In the genomic region with DNA sequence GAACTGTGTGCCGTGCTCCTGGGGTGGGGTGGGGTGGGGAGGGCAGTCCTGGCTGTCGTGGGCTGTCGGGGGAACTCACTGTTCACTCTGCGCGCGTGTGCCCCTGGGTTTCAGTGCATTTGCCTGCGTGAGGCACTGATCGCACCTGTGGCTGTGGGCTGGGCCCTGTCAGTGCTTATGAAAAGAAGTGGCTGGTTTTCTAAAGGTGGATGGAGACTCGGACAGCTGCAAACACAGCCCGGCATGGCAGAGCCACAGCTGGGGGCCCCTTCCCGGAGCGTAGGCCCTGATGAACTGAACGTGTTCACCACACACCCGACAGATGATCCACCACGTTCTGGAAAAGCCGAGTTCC, we compare ENCODE assay signal across 12 cellular contexts. TPM values are rescaled to one million over a fixed set of nuclear protein-coding genes. Genes with fewer than 3 reads are reported as not detected.
DNase-seq lines count a peak whose midpoint lies in the region; ATAC-seq and TF ChIP-seq lines count a peak whose summit lies in the region.
"Had no signal": no experiment of that assay in that cellular context is flagged by ENCODE, and none has a peak within 500 bp of the region (broad histone marks: within the 10 kb centered on the region; RNA-seq: fewer than 3 reads in every experiment).

No MANE protein-coding gene starts in this region.

- H2AFZ ChIP-seq in osteoblast (ENCODE audit: low read length): no peak overlapping the region

- H3K36me3 ChIP-seq in left ventricle myocardium inferior: peaks cover 53% of the 10 kb centered on the region
- peaks cover 27% of the 10 kb centered on the region for H3K36me3 ChIP-seq in right atrium auricular region
- H3K36me3 ChIP-seq in H7 (replicated peaks; ENCODE audit: control insufficient read depth, insufficient read depth, low read length): no peaks in the 10 kb centered on the region; the same call in none of the 2 replicates
- no peaks in the 10 kb centered on the region for H3K36me3 ChIP-seq in osteoblast (ENCODE audit: insufficient read depth, low read length)
- H3K36me3 ChIP-seq: BE2C had no signal

- H4K20me1 ChIP-seq in osteoblast (ENCODE audit: insufficient read depth, low read length): no peaks in the 10 kb centered on the region

- TF ChIP-seq CTCF in left ventricle myocardium inferior (IDR thresholded peaks at IDR 0.05; ENCODE audit: borderline replicate concordance) (no peak), right atrium auricular region (IDR thresholded peaks at IDR 0.05) (no peak), RWPE1 (conservative IDR thresholded peaks at IDR 0.05; ENCODE audit: low read depth) (no peak), osteoblast (IDR thresholded peaks at IDR 0.05; ENCODE audit: extremely low read depth, low read depth, low read length) (no peak)

- CTCF ChIA-PET in RWPE1 (lab: Yijun Ruan, JAX): no interaction called here

- no peak for DNase-seq in left ventricle myocardium inferior
- DNase-seq in right atrium auricular region (ENCODE audit: low spot score): no peak
- peak; percentile 43 for DNase-seq in H7
- no peak for DNase-seq in RWPE1 (ENCODE audit: low spot score)
- peak; percentile 46 for DNase-seq in osteoblast (ENCODE audit: insufficient read length, low spot score, missing footprints)
- no peak for DNase-seq in DMS79 treated with DMSO at 0.1 percent for 48 hours (lab: John Stamatoyannopoulos, UW)
- no peak for DNase-seq in EL
- DNase-seq: Caco-2; CD8-positive, alpha-beta memory T cell had no signal

- H3K27me3 ChIP-seq in left ventricle myocardium inferior (ENCODE audit: low read depth): no peaks in the 10 kb centered on the region
- no peaks in the 10 kb centered on the region for H3K27me3 ChIP-seq in right atrium auricular region
- H3K27me3 ChIP-seq in H7 (ENCODE audit: control insufficient read depth, insufficient read depth, low read length): no peaks in the 10 kb centered on the region
- H3K27me3 ChIP-seq in osteoblast (ENCODE audit: insufficient read depth, low read length): no peaks in the 10 kb centered on the region
- H3K27me3 ChIP-seq: BE2C had no signal

- H3K27ac ChIP-seq in left ventricle myocardium inferior (replicated peaks): peak overlapping the region; percentile 80
- peak overlapping the region in 1 of 2 donors; percentile 32 for H3K27ac ChIP-seq in right atrium auricular region
- H3K27ac ChIP-seq in RWPE1: peak overlapping the region; percentile 36
- no peak overlapping the region for H3K27ac ChIP-seq in osteoblast (ENCODE audit: low read depth, low read length)
- H3K27ac ChIP-seq: A549 had no signal

- H3K4me3 ChIP-seq in left ventricle myocardium inferior: no peak overlapping the region
- H3K4me3 ChIP-seq in right atrium auricular region: no peak overlapping the region
- no peak overlapping the region for H3K4me3 ChIP-seq in H7 (ENCODE audit: insufficient read depth, low read depth, low read length)
- H3K4me3 ChIP-seq in osteoblast (ENCODE audit: insufficient read depth, low read length): no peak overlapping the region
- H3K4me3 ChIP-seq: A549 had no signal

- intact Hi-C loops in left ventricle myocardium inferior (cut with micrococcal nuclease): no loop called here

- H3K4me1 ChIP-seq in left ventricle myocardium inferior: peaks cover 45% of the 10 kb centered on the region
- H3K4me1 ChIP-seq in right atrium auricular region: peaks cover 0 to 15% of the 10 kb centered on the region in 2 donors
- H3K4me1 ChIP-seq in osteoblast (ENCODE audit: insufficient read depth, low read length): no peaks in the 10 kb centered on the region
- H3K4me1 ChIP-seq: A549, Caco-2 had no signal

- H3K79me2 ChIP-seq in osteoblast (ENCODE audit: insufficient read depth, low read length): no peaks in the 10 kb centered on the region

- no peak overlapping the region for H3K4me2 ChIP-seq in osteoblast (ENCODE audit: insufficient read depth, low read length)
- H3K4me2 ChIP-seq: A549 had no signal

- POLR2A ChIA-PET in RWPE1 (lab: Yijun Ruan, JAX; ENCODE audit: low non-redundant PET): no interaction called here

- H3K9me3 ChIP-seq in left ventricle myocardium inferior (replicated peaks) (no peaks in the 10 kb centered on the region), right atrium auricular region (no peaks in the 10 kb centered on the region), osteoblast (ENCODE audit: low read depth, low read length) (no peaks in the 10 kb centered on the region)
- H3K9me3 ChIP-seq: A549, BE2C, Caco-2 had no signal

- no peak for ATAC-seq in GM21619 (IDR thresholded peaks at IDR 0.05; ENCODE audit: unreplicated experiment)
- ATAC-seq: A549 had no signal

RNA-seq across cellular contexts. Expression of gene NKD2, which starts 42.7 kb away (rescaled TPM):
- 3.7 TPM for total RNA-seq in left ventricle myocardium inferior
- 1 to 10 TPM; 2.4 to 2.8 TPM for total RNA-seq in right atrium auricular region
- total RNA-seq in H7 (2014; rRNA removed; shearing (Covaris generic)): 4.9 and 5.7 TPM in 2 replicates
- under 0.01 TPM in 1 of 2 replicates, not detected in the other for total RNA-seq in osteoblast

Comparison
In these comparisons a context has a peak if more than half of its experiments do, and no peak if none do; other contexts are left out.
1. DNase-seq: peak in H7 (single experiment) and osteoblast (single experiment); none in left ventricle myocardium inferior (single experiment), right atrium auricular region (single experiment), RWPE1 (single experiment), DMS79 treated with DMSO at 0.1 percent for 48 hours (single experiment) and EL (single experiment).